29 cellular contexts compared by ENCODE assay signal in the genomic region with DNA sequence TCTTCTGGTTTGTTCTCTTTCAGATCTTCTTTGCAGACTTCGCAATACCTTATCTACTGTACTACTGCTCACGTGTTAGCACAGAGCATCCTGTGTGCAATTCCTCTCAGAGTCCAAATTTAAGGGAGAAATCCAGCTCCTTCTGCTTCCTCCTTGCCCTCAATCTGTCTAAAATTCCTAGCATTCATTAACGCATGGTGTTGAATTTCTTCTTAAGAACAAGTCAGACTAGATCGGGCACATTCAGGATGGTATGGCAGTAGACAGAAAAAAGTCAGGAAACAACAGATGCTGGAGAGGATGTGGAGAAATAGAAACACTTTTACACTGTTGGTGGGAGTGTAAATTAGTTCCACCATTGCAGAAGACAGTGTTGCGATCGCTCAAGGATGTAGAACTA.
"Had no signal": no experiment of that assay in that cellular context is flagged by ENCODE, and none has a peak within 500 bp of the region (broad histone marks: within the 10 kb centered on the region; RNA-seq: fewer than 3 reads in every experiment).

No MANE protein-coding gene starts in this region.

- H3K27ac ChIP-seq: SJCRH30, SK-N-MC had no signal

- H3K4me3 ChIP-seq: SJCRH30, SK-N-MC had no signal

- H3K4me3 Mint-ChIP-seq: activated CD4-positive, alpha-beta T cell treated with anti-CD3 and anti-CD28 coated beads, Interleukin-2, amount 10 ng/mL, durations not matched to agents 24 days and 14 days; activated CD8-positive, alpha-beta T cell treated with anti-CD3 and anti-CD28 coated beads for 36 hours; activated T-cell treated with anti-CD3 and anti-CD28 coated beads, Interleukin-2, amount 50 U/mL, for 72 hours; activated T-helper 17 cell treated with anti-CD3 and anti-CD28 coated beads, Interleukin-2, amount 50 U/mL, for 72 hours; brain; T-helper 1 cell treated with Interleukin-12 subunit alpha and Interleukin-12 subunit beta and Interleukin-4 antibody, amounts not matched to agents 30 μg/mL and 1 μg/mL, for 36 hours; T-helper 2 cell treated with Interferon-gamma antibody and Interleukin-4, amounts not matched to agents 5 μg/mL and 100 μg/mL, for 36 hours had no signal

- H3K36me3 Mint-ChIP-seq: brain had no signal

- DNase-seq: activated CD4-positive, alpha-beta T cell treated with anti-CD3 and anti-CD28 coated beads, Interleukin-2, amount 10 ng/mL, durations not matched to agents 24 days and 14 days; activated CD4-positive, alpha-beta T cell treated with anti-CD3 and anti-CD28 coated beads, Interleukin-2, amount 50 U/mL, for 4 hours; activated CD8-positive, alpha-beta T cell treated with anti-CD3 and anti-CD28 coated beads for 36 hours; activated gamma-delta T cell; activated naive CD4-positive, alpha-beta T cell treated with Interleukin-2 at 50 U/mL for 16 hours; activated T-cell treated with anti-CD3 and anti-CD28 coated beads, Interleukin-2, amount 50 U/mL, for 1 hour; activated T-cell treated with anti-CD3 and anti-CD28 coated beads, Interleukin-2, amount 50 U/mL, for 72 hours; anterior cingulate cortex; central memory CD4-positive, alpha-beta T cell; Karpas-422; KBM-7; NCI-H1105; NCI-H1417 treated with DMSO at 0.1 percent for 48 hours; NCI-H187 treated with DMSO at 0.1 percent for 48 hours; NCI-H2081 treated with DMSO at 0.1 percent for 48 hours; NCI-H510A; NCI-H526; NCI-H748 treated with DMSO at 0.1 percent for 48 hours; NK-92 treated with Interleukin-12 subunit alpha and Interleukin-12 subunit beta, amount 100 ng/mL, for 24 hours; SHP77; SJCRH30 had no signal

- H3K4me1 ChIP-seq: SJCRH30 had no signal

- H3K27ac Mint-ChIP-seq: activated CD4-positive, alpha-beta T cell treated with anti-CD3 and anti-CD28 coated beads, Interleukin-2, amount 10 ng/mL, durations not matched to agents 24 days and 14 days; activated CD8-positive, alpha-beta T cell treated with anti-CD3 and anti-CD28 coated beads for 36 hours; activated naive CD4-positive, alpha-beta T cell treated with anti-CD3 and anti-CD28 coated beads, Interleukin-2, amount 50 U/mL, for 72 hours; activated T-cell treated with anti-CD3 and anti-CD28 coated beads, Interleukin-2, amount 50 U/mL, for 72 hours; activated T-helper 17 cell treated with anti-CD3 and anti-CD28 coated beads, Interleukin-2, amount 50 U/mL, for 72 hours; brain; T-helper 1 cell treated with Interleukin-12 subunit alpha and Interleukin-12 subunit beta and Interleukin-4 antibody, amounts not matched to agents 30 μg/mL and 1 μg/mL, for 36 hours; T-helper 2 cell treated with Interferon-gamma antibody and Interleukin-4, amounts not matched to agents 5 μg/mL and 100 μg/mL, for 36 hours had no signal

- FAIRE-seq: TTC549 had no signal

- H3K36me3 ChIP-seq: SJCRH30 had no signal

- H3K27me3 Mint-ChIP-seq: activated CD4-positive, alpha-beta T cell treated with anti-CD3 and anti-CD28 coated beads, Interleukin-2, amount 10 ng/mL, durations not matched to agents 24 days and 14 days; activated CD8-positive, alpha-beta T cell treated with anti-CD3 and anti-CD28 coated beads for 36 hours; activated T-helper 17 cell treated with anti-CD3 and anti-CD28 coated beads, Interleukin-2, amount 50 U/mL, for 72 hours had no signal

- H3K27me3 ChIP-seq: SJCRH30 had no signal

- H3K4me1 Mint-ChIP-seq: activated CD4-positive, alpha-beta T cell treated with anti-CD3 and anti-CD28 coated beads, Interleukin-2, amount 10 ng/mL, durations not matched to agents 24 days and 14 days; activated T-helper 17 cell treated with anti-CD3 and anti-CD28 coated beads, Interleukin-2, amount 50 U/mL, for 72 hours; brain had no signal

- ATAC-seq: activated CD8-positive, alpha-beta T cell treated with anti-CD3 and anti-CD28 coated beads for 36 hours; activated naive CD4-positive, alpha-beta T cell treated with anti-CD3 and anti-CD28 coated beads, Interleukin-2, amount 50 U/mL, for 72 hours; activated T-cell treated with anti-CD3 and anti-CD28 coated beads, Interleukin-2, amount 50 U/mL, for 72 hours; activated T-helper 17 cell treated with anti-CD3 and anti-CD28 coated beads, Interleukin-2, amount 50 U/mL, for 72 hours; Panc1 had no signal

- H3K9me3 ChIP-seq: SJCRH30 had no signal
